8 cellular contexts compared by ENCODE assay signal in the genomic region with DNA sequence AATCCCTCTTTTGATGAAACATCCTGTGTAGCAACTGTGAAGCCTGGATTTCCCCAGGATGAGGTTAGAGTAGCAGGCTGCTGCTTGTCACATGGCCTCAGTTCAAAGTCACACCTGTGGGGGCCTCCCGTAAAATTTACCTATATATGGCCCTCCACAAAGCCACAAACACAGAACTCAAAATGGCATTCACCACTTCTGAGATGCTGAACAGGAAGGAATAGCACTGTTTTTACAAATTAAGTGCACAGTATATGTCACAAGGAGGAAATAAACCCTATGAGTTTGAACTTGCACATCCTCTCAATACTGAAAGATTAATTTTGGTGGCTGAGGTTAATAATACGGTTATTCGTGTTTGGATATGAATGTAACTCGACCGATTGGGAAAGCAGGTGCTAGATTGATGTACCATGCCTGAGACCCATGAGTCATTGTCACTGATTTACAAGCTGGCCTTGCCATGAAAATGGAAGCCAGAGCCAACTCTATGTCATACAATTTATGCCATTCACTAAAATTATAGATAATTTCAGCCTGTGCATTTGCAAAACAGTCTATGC.
DNase-seq lines count a peak whose midpoint lies in the region; ATAC-seq lines count a peak whose summit lies in the region.

No MANE protein-coding gene starts in this region.

- DNase-seq in T-helper 2 cell, result peak in 4 of 5 experiments; percentile 30 to 94 (median 72)
- DNase-seq in central memory CD4-positive, alpha-beta T cell, result peak; percentile 96
- peak; percentile 55 for DNase-seq in stimulated activated CD8-positive, alpha-beta memory T cell treated with anti-CD3 and anti-CD28 coated beads, Interleukin-15, amount 100 ng/mL, for 48 hours (ENCODE audit: low read depth in 2 of 2)
- DNase-seq in NCI-H2171 (lab: John Stamatoyannopoulos, UW), result no peak
- no peak for DNase-seq in NCI-H2029 (lab: John Stamatoyannopoulos, UW)
- DNase-seq in 8988T, result no peak

- peak; percentile 89 for ATAC-seq in GM18502 (IDR thresholded peaks at IDR 0.05; ENCODE audit: poor library complexity, unreplicated experiment)
- ATAC-seq in HG02798 (IDR thresholded peaks at IDR 0.05; ENCODE audit: poor library complexity, unreplicated experiment), result peak; percentile 94

Comparison
In these comparisons a context has a peak if more than half of its experiments do, and no peak if none do; other contexts are left out.
1. DNase-seq: peak in T-helper 2 cell (4 of 5), central memory CD4-positive, alpha-beta T cell (single experiment) and stimulated activated CD8-positive, alpha-beta memory T cell treated with anti-CD3 and anti-CD28 coated beads, Interleukin-15, amount 100 ng/mL, for 48 hours (2 of 2); none in NCI-H2171 (single experiment), NCI-H2029 (single experiment) and 8988T (single experiment).